ENCODE assay signal across 1 cellular context in genomic region chr14:69703047-69704046, GRCh38.
TF ChIP-seq lines count a peak whose summit lies in the region.

No MANE protein-coding gene starts in this region.

TF ChIP-seq in HepG2, 621 proteins besides CTCF, POLR2A, EP300 and RAD21 (continued from another document and continues in another):
- TF ChIP-seq ZBED4 (CRISPR knock-in tag; IDR thresholded peaks at IDR 0.05; ENCODE audit: borderline replicate concordance) (no peak), ZNF615 (CRISPR knock-in tag; IDR thresholded peaks at IDR 0.05; ENCODE audit: borderline replicate concordance) (no peak), REL (CRISPR knock-in tag; conservative IDR thresholded peaks at IDR 0.05) (no peak), GLI4 (CRISPR knock-in tag; IDR thresholded peaks at IDR 0.05; ENCODE audit: borderline replicate concordance) (no peak), NFRKB (IDR thresholded peaks at IDR 0.05) (no peak), ZBTB7A (CRISPR knock-in tag; IDR thresholded peaks at IDR 0.05) (no peak), KDM4B (CRISPR knock-in tag; IDR thresholded peaks at IDR 0.05) (no peak), NFATC3 (CRISPR knock-in tag; IDR thresholded peaks at IDR 0.05) (no peak), SRY (CRISPR knock-in tag; IDR thresholded peaks at IDR 0.05) (no peak), KLF12 (CRISPR knock-in tag; IDR thresholded peaks at IDR 0.05; ENCODE audit: borderline replicate concordance) (no peak), HCFC1 (IDR thresholded peaks at IDR 0.05; ENCODE audit: low read depth, low read length) (no peak), HES4 (CRISPR knock-in tag; IDR thresholded peaks at IDR 0.05; ENCODE audit: borderline replicate concordance) (no peak), TAF15 (IDR thresholded peaks at IDR 0.05; ENCODE audit: low read depth, low read length, poor library complexity, severe bottlenecking) (no peak), ARID4A (CRISPR knock-in tag; IDR thresholded peaks at IDR 0.05; ENCODE audit: borderline replicate concordance) (no peak; the same call in 1 of the 2 replicates), PRMT3 (CRISPR knock-in tag; IDR thresholded peaks at IDR 0.05; ENCODE audit: borderline replicate concordance, low read depth) (no peak), ARNT (IDR thresholded peaks at IDR 0.05) (no peak), MEIS2 (CRISPR knock-in tag; IDR thresholded peaks at IDR 0.05) (no peak), ZNF788 (CRISPR knock-in tag; IDR thresholded peaks at IDR 0.05; ENCODE audit: borderline replicate concordance) (no peak), IKZF4 (CRISPR knock-in tag; IDR thresholded peaks at IDR 0.05; ENCODE audit: borderline replicate concordance, low read depth, not compliant biosample characterization) (no peak), RFXANK (CRISPR knock-in tag; IDR thresholded peaks at IDR 0.05) (no peak), IRF2 (CRISPR knock-in tag; IDR thresholded peaks at IDR 0.05) (no peak), ZNF407 (CRISPR knock-in tag; IDR thresholded peaks at IDR 0.05; ENCODE audit: not compliant biosample characterization) (no peak), NCOA2 (CRISPR knock-in tag; IDR thresholded peaks at IDR 0.05) (no peak), NR2F1 (CRISPR knock-in tag; IDR thresholded peaks at IDR 0.05) (peak; percentile 49 to 54; a peak in 3 of 4 replicates), ZNF7 (CRISPR knock-in tag; IDR thresholded peaks at IDR 0.05) (no peak), ZNF773 (CRISPR knock-in tag; IDR thresholded peaks at IDR 0.05; ENCODE audit: borderline replicate concordance) (no peak), KLF15 (CRISPR knock-in tag; IDR thresholded peaks at IDR 0.05; ENCODE audit: borderline replicate concordance) (no peak), ZBTB8A (CRISPR knock-in tag; IDR thresholded peaks at IDR 0.05; ENCODE audit: borderline replicate concordance, low read depth) (no peak), TCF7L2 (IDR thresholded peaks at IDR 0.05; ENCODE audit: low read depth, low read length) (no peak), RBM22 (optimal IDR thresholded peaks at IDR 0.05; ENCODE audit: low read length) (no peak), ZNF430 (CRISPR knock-in tag; IDR thresholded peaks at IDR 0.05) (no peak), ZNF124 (CRISPR knock-in tag; IDR thresholded peaks at IDR 0.05) (no peak), ZMYM3 (CRISPR knock-in tag; IDR thresholded peaks at IDR 0.05) (no peak), ZNF747 (CRISPR knock-in tag; IDR thresholded peaks at IDR 0.05; ENCODE audit: borderline replicate concordance) (no peak)
- TF ChIP-seq, protein P1, sequence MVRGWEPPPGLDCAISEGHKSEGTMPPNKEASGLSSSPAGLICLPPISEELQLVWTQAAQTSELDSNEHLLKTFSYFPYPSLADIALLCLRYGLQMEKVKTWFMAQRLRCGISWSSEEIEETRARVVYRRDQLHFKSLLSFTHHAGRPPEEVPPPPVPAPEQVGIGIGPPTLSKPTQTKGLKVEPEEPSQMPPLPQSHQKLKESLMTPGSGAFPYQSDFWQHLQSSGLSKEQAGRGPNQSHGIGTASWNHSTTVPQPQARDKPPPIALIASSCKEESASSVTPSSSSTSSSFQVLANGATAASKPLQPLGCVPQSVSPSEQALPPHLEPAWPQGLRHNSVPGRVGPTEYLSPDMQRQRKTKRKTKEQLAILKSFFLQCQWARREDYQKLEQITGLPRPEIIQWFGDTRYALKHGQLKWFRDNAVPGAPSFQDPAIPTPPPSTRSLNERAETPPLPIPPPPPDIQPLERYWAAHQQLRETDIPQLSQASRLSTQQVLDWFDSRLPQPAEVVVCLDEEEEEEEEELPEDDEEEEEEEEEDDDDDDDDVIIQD (CRISPR knock-in tag; IDR thresholded peaks at IDR 0.05; ENCODE audit: low read depth): no peak
- TF ChIP-seq, protein P2, sequence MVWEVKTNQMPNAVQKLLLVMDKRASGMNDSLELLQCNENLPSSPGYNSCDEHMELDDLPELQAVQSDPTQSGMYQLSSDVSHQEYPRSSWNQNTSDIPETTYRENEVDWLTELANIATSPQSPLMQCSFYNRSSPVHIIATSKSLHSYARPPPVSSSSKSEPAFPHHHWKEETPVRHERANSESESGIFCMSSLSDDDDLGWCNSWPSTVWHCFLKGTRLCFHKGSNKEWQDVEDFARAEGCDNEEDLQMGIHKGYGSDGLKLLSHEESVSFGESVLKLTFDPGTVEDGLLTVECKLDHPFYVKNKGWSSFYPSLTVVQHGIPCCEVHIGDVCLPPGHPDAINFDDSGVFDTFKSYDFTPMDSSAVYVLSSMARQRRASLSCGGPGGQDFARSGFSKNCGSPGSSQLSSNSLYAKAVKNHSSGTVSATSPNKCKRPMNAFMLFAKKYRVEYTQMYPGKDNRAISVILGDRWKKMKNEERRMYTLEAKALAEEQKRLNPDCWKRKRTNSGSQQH (CRISPR knock-in tag; IDR thresholded peaks at IDR 0.05; ENCODE audit: low read depth): no peak
- TF ChIP-seq, protein P3, sequence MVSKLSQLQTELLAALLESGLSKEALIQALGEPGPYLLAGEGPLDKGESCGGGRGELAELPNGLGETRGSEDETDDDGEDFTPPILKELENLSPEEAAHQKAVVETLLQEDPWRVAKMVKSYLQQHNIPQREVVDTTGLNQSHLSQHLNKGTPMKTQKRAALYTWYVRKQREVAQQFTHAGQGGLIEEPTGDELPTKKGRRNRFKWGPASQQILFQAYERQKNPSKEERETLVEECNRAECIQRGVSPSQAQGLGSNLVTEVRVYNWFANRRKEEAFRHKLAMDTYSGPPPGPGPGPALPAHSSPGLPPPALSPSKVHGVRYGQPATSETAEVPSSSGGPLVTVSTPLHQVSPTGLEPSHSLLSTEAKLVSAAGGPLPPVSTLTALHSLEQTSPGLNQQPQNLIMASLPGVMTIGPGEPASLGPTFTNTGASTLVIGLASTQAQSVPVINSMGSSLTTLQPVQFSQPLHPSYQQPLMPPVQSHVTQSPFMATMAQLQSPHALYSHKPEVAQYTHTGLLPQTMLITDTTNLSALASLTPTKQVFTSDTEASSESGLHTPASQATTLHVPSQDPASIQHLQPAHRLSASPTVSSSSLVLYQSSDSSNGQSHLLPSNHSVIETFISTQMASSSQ (IDR thresholded peaks at IDR 0.05; ENCODE audit: low read depth): no peak
- TF ChIP-seq, protein P3 (CRISPR knock-in tag; IDR thresholded peaks at IDR 0.05; ENCODE audit: borderline replicate concordance): no peak
